1 cellular context compared by ENCODE assay signal in genomic region chr14:70692210-70692609, GRCh38.
TF ChIP-seq lines count a peak whose summit lies in the region.

No MANE protein-coding gene starts in this region.

TF ChIP-seq in H1, 55 proteins besides CTCF, POLR2A, EP300 and RAD21 (continued from another document):
- no peak for TF ChIP-seq CREB1 (IDR thresholded peaks at IDR 0.05)
- TF ChIP-seq FOSL1 (IDR thresholded peaks at IDR 0.05; ENCODE audit: insufficient read depth, low read depth, low read length) = no peak
- no peak for TF ChIP-seq SIRT6 (IDR thresholded peaks at IDR 0.05; ENCODE audit: low read length)
- TF ChIP-seq TEAD4 (IDR thresholded peaks at IDR 0.05; ENCODE audit: low read depth, low read length) = no peak
- TF ChIP-seq SP2 (IDR thresholded peaks at IDR 0.05; ENCODE audit: low read length) = no peak
TF ChIP-seq in H1: peak in this region for 0.
